ENCODE assay signal across 21 cellular contexts in genomic region chr20:36929691-36930090, GRCh38. TPM values are rescaled to one million over a fixed set of nuclear protein-coding genes. Genes with fewer than 3 reads are reported as not detected.
DNase-seq lines count a peak whose midpoint lies in the region; ATAC-seq and TF ChIP-seq lines count a peak whose summit lies in the region.
"Had no signal": no experiment of that assay in that cellular context is flagged by ENCODE, and none has a peak within 500 bp of the region (broad histone marks: within the 10 kb centered on the region; RNA-seq: fewer than 3 reads in every experiment).

No MANE protein-coding gene starts in this region.

- no peak overlapping the region for H3K4me3 ChIP-seq in CD4-positive, CD25-positive, alpha-beta regulatory T cell (ENCODE audit: low read depth, low read length)
- H3K4me3 ChIP-seq in esophagus squamous epithelium, result no peak overlapping the region
- H3K4me3 ChIP-seq: heart right ventricle had no signal

- no peak for TF ChIP-seq POLR2A in esophagus squamous epithelium (IDR thresholded peaks at IDR 0.05)

- POLR2A ChIA-PET in activated CD4-positive, alpha-beta memory T cell treated with anti-CD3 and anti-CD28 coated beads, Interleukin-2, amount 10 ng/mL, durations not matched to agents 7 days and 5 days (lab: Charles Lee), result interaction anchor here (1.1 to 2.8 kb wide), 2 partner anchors 8 to 10 kb away, joined by 5 to 10 read pairs; no protein-coding TSS in a partner anchor

- H3K27me3 ChIP-seq in CD4-positive, CD25-positive, alpha-beta regulatory T cell (ENCODE audit: control insufficient read depth, insufficient read depth, low read length), result no peaks in the 10 kb centered on the region
- no peaks in the 10 kb centered on the region for H3K27me3 ChIP-seq in esophagus squamous epithelium
- H3K27me3 ChIP-seq: heart right ventricle had no signal

- peaks cover 33% of the 10 kb centered on the region for H3K4me1 Mint-ChIP-seq in activated CD4-positive, alpha-beta T cell treated with anti-CD3 and anti-CD28 coated beads, Interleukin-2, amount 10 ng/mL, durations not matched to agents 24 days and 14 days
- H3K4me1 Mint-ChIP-seq in CD4-positive, CD25-positive, alpha-beta regulatory T cell, result peaks cover 25 to 84% (median 52%) of the 10 kb centered on the region in 4 donors
- H3K4me1 Mint-ChIP-seq in activated CD4-positive, alpha-beta memory T cell treated with anti-CD3 and anti-CD28 coated beads, Interleukin-2, amount 10 ng/mL, durations not matched to agents 7 days and 5 days, result peaks cover 46% of the 10 kb centered on the region
- H3K4me1 Mint-ChIP-seq in immature natural killer cell, result peaks cover 42 to 47% of the 10 kb centered on the region in 2 donors

- H3K4me1 ChIP-seq in CD4-positive, CD25-positive, alpha-beta regulatory T cell (ENCODE audit: control insufficient read depth, insufficient read depth, low read length, poor library complexity, severe bottlenecking), result peaks cover 56% of the 10 kb centered on the region
- H3K4me1 ChIP-seq in esophagus squamous epithelium, result peaks cover 0 to 33% (median 9%) of the 10 kb centered on the region in 3 donors

- no peaks in the 10 kb centered on the region for H3K9me3 Mint-ChIP-seq in activated CD4-positive, alpha-beta T cell treated with anti-CD3 and anti-CD28 coated beads, Interleukin-2, amount 10 ng/mL, durations not matched to agents 24 days and 14 days
- no peaks in the 10 kb centered on the region for H3K9me3 Mint-ChIP-seq in CD4-positive, CD25-positive, alpha-beta regulatory T cell
- H3K9me3 Mint-ChIP-seq in activated CD4-positive, alpha-beta memory T cell treated with anti-CD3 and anti-CD28 coated beads, Interleukin-2, amount 10 ng/mL, durations not matched to agents 7 days and 5 days, result no peaks in the 10 kb centered on the region
- no peaks in the 10 kb centered on the region for H3K9me3 Mint-ChIP-seq in immature natural killer cell

- intact Hi-C loops in activated CD4-positive, alpha-beta T cell treated with anti-CD3 and anti-CD28 coated beads, Interleukin-2, amount 10 ng/mL, durations not matched to agents 24 days and 14 days (cut with micrococcal nuclease), result no loop called here
- intact Hi-C loops in esophagus squamous epithelium (cut with DNase I), result no loop called here

- no peak for ATAC-seq in CD4-positive, CD25-positive, alpha-beta regulatory T cell (ENCODE audit: low read depth in 2 of 2)
- ATAC-seq in HG03460 (IDR thresholded peaks at IDR 0.05; ENCODE audit: unreplicated experiment), result no peak
- ATAC-seq: left colon had no signal

- 93 to 99% methylated on average over 6 of the region's 6 CpGs for WGBS in esophagus squamous epithelium, 2 donors

- H3K36me3 ChIP-seq in CD4-positive, CD25-positive, alpha-beta regulatory T cell (ENCODE audit: control insufficient read depth, insufficient read depth, low read length), result peaks cover 86% of the 10 kb centered on the region
- H3K36me3 ChIP-seq in esophagus squamous epithelium, result peaks cover 0 to 100% (median 31%) of the 10 kb centered on the region in 3 donors

- H3K27me3 Mint-ChIP-seq in activated CD4-positive, alpha-beta T cell treated with anti-CD3 and anti-CD28 coated beads, Interleukin-2, amount 10 ng/mL, durations not matched to agents 24 days and 14 days, result no peaks in the 10 kb centered on the region
- H3K27me3 Mint-ChIP-seq in CD4-positive, CD25-positive, alpha-beta regulatory T cell, result no peaks in the 10 kb centered on the region
- H3K27me3 Mint-ChIP-seq in activated CD4-positive, alpha-beta memory T cell treated with anti-CD3 and anti-CD28 coated beads, Interleukin-2, amount 10 ng/mL, durations not matched to agents 7 days and 5 days, result no peaks in the 10 kb centered on the region
- peaks cover 0 to 3% (median 0%) of the 10 kb centered on the region in 3 donors for H3K27me3 Mint-ChIP-seq in immature natural killer cell (ENCODE audit: low read depth in 3 of 3)
- H3K27me3 Mint-ChIP-seq: B cell had no signal

- CTCF ChIA-PET in activated CD4-positive, alpha-beta memory T cell treated with anti-CD3 and anti-CD28 coated beads, Interleukin-2, amount 10 ng/mL, durations not matched to agents 7 days and 5 days (lab: Charles Lee), result interaction anchor here (0.7 to 3.3 kb wide), 4 partner anchors 8 to 121 kb away, joined by 3 to 11 read pairs (median 4); no protein-coding TSS in a partner anchor

- peak overlapping the region; percentile 20 for H3K27ac Mint-ChIP-seq in activated CD4-positive, alpha-beta T cell treated with anti-CD3 and anti-CD28 coated beads, Interleukin-2, amount 10 ng/mL, durations not matched to agents 24 days and 14 days
- peak overlapping the region; percentile 96 to 97 (median 97) for H3K27ac Mint-ChIP-seq in CD4-positive, CD25-positive, alpha-beta regulatory T cell
- peak overlapping the region; percentile 93 for H3K27ac Mint-ChIP-seq in activated CD4-positive, alpha-beta memory T cell treated with anti-CD3 and anti-CD28 coated beads, Interleukin-2, amount 10 ng/mL, durations not matched to agents 7 days and 5 days
- peak overlapping the region; percentile 71 to 95 (median 93) for H3K27ac Mint-ChIP-seq in immature natural killer cell
- H3K27ac Mint-ChIP-seq: B cell had no signal

- peaks cover 73% of the 10 kb centered on the region for H3K36me3 Mint-ChIP-seq in activated CD4-positive, alpha-beta T cell treated with anti-CD3 and anti-CD28 coated beads, Interleukin-2, amount 10 ng/mL, durations not matched to agents 24 days and 14 days (ENCODE audit: low read depth)
- peaks cover 67% of the 10 kb centered on the region for H3K36me3 Mint-ChIP-seq in CD4-positive, CD25-positive, alpha-beta regulatory T cell
- H3K36me3 Mint-ChIP-seq in activated CD4-positive, alpha-beta memory T cell treated with anti-CD3 and anti-CD28 coated beads, Interleukin-2, amount 10 ng/mL, durations not matched to agents 7 days and 5 days (ENCODE audit: low read depth), result peaks cover 80% of the 10 kb centered on the region
- H3K36me3 Mint-ChIP-seq in immature natural killer cell, result peaks cover 39 to 62% (median 47%) of the 10 kb centered on the region in 3 donors

- H3K27ac ChIP-seq in CD4-positive, CD25-positive, alpha-beta regulatory T cell (ENCODE audit: insufficient read depth, low read length, poor library complexity, severe bottlenecking), result peak overlapping the region; percentile 75
- H3K27ac ChIP-seq in esophagus squamous epithelium, result peak overlapping the region in 1 of 4 donors; percentile 55

- H3K9me3 ChIP-seq in CD4-positive, CD25-positive, alpha-beta regulatory T cell (ENCODE audit: control insufficient read depth in 2 of 2, low read length in 2 of 2), result no peaks in the 10 kb centered on the region
- H3K9me3 ChIP-seq in esophagus squamous epithelium, result no peaks in the 10 kb centered on the region
- H3K9me3 ChIP-seq: heart right ventricle had no signal

- TF ChIP-seq CTCF in esophagus squamous epithelium (IDR thresholded peaks at IDR 0.05), result no peak

- no peak overlapping the region for H3K4me3 Mint-ChIP-seq in activated CD4-positive, alpha-beta T cell treated with anti-CD3 and anti-CD28 coated beads, Interleukin-2, amount 10 ng/mL, durations not matched to agents 24 days and 14 days
- H3K4me3 Mint-ChIP-seq in CD4-positive, CD25-positive, alpha-beta regulatory T cell, result peak overlapping the region in 3 of 4 donors; percentile 79 to 89 (median 86)
- no peak overlapping the region for H3K4me3 Mint-ChIP-seq in activated CD4-positive, alpha-beta memory T cell treated with anti-CD3 and anti-CD28 coated beads, Interleukin-2, amount 10 ng/mL, durations not matched to agents 7 days and 5 days
- H3K4me3 Mint-ChIP-seq in immature natural killer cell, result peak overlapping the region in 3 of 5 donors; percentile 10 to 81 (median 29)
- H3K4me3 Mint-ChIP-seq: B cell had no signal

- no peak for DNase-seq in activated CD4-positive, alpha-beta T cell treated with anti-CD3 and anti-CD28 coated beads, Interleukin-2, amount 10 ng/mL, durations not matched to agents 24 days and 14 days
- DNase-seq in activated CD4-positive, alpha-beta T cell treated with anti-CD3 and anti-CD28 coated beads for 48 hours, result no peak
- no peak for DNase-seq in CD4-positive, CD25-positive, alpha-beta regulatory T cell
- no peak for DNase-seq in activated CD4-positive, alpha-beta memory T cell treated with anti-CD3 and anti-CD28 coated beads, Interleukin-2, amount 10 ng/mL, durations not matched to agents 7 days and 5 days
- DNase-seq in immature natural killer cell, result no peak
- DNase-seq in esophagus squamous epithelium (lab: John Stamatoyannopoulos, UW), result no peak
- no peak for DNase-seq in stimulated activated CD8-positive, alpha-beta memory T cell treated with anti-CD3 and anti-CD28 coated beads, Interleukin-4, amount 100 ng/mL, for 48 hours
- DNase-seq: activated CD4-positive, alpha-beta T cell treated with anti-CD3 and anti-CD28 coated beads for 4 hours; activated T-cell treated with anti-CD3 and anti-CD28 coated beads, Interleukin-2, amount 50 U/mL, for 1 hour; amniotic stem cell; dermis blood vessel endothelial cell; GOT3; heart right ventricle; left colon; NCI-H1930; NCI-H2227 treated with DMSO at 0.1 percent for 48 hours; retina; stimulated activated CD4-positive, alpha-beta T cell treated with anti-CD3 and anti-CD28 coated beads, Interleukin-12 subunit alpha, Interleukin-12 subunit beta, amount 100 ng/mL, for 4 hours had no signal

RNA-seq across cellular contexts. Expression of gene SAMHD1, which starts 21.8 kb away (rescaled TPM):
- total RNA-seq in activated CD4-positive, alpha-beta T cell treated with anti-CD3 and anti-CD28 coated beads, Interleukin-2, amount 10 ng/mL, durations not matched to agents 24 days and 14 days, result 51.6 TPM in 2 replicates
- total RNA-seq in CD4-positive, CD25-positive, alpha-beta regulatory T cell, result 723 TPM
- polyA plus RNA-seq in CD4-positive, CD25-positive, alpha-beta regulatory T cell, result 100 to 1,000 TPM; 327 to 481 (median 401) TPM
- total RNA-seq in activated CD4-positive, alpha-beta memory T cell treated with anti-CD3 and anti-CD28 coated beads, Interleukin-2, amount 10 ng/mL, durations not matched to agents 7 days and 5 days, result 100 to 1,000 TPM; 272 TPM
- polyA plus RNA-seq in immature natural killer cell, result 100 to 1,000 TPM; 202 to 354 (median 297) TPM
- total RNA-seq in esophagus squamous epithelium, result 100 to 1,000 TPM in 2 of 4 donors, 10 to 100 TPM in 2; 17.0 to 212 (median 66.0) TPM

RNA-seq across cellular contexts. Expression of gene TLDC2, which starts 53.8 kb away (rescaled TPM):
- total RNA-seq in activated CD4-positive, alpha-beta T cell treated with anti-CD3 and anti-CD28 coated beads, Interleukin-2, amount 10 ng/mL, durations not matched to agents 24 days and 14 days, result not detected in 2 replicates
- total RNA-seq in CD4-positive, CD25-positive, alpha-beta regulatory T cell, result not detected
- polyA plus RNA-seq in CD4-positive, CD25-positive, alpha-beta regulatory T cell, result under 1 TPM; 0.32 to 0.57 (median 0.41) TPM
- total RNA-seq in activated CD4-positive, alpha-beta memory T cell treated with anti-CD3 and anti-CD28 coated beads, Interleukin-2, amount 10 ng/mL, durations not matched to agents 7 days and 5 days, result not detected
- polyA plus RNA-seq in immature natural killer cell, result under 1 TPM in 2 of 3 donors, not detected in 1; 0.38 to 0.55 TPM
- total RNA-seq in esophagus squamous epithelium, result 1 to 10 TPM in 1 of 4 donors, under 1 TPM in 1, not detected in 2; 0.53 to 1.1 TPM
- total RNA-seq: B cell, heart right ventricle, osteoblast had no signal

Comparison
In these comparisons a context has a peak if more than half of its experiments do, and no peak if none do; other contexts are left out.
1. H3K27ac Mint-ChIP-seq: peak in every context shown above with its lines; median percentile 97 in CD4-positive, CD25-positive, alpha-beta regulatory T cell; 93 in activated CD4-positive, alpha-beta memory T cell treated with anti-CD3 and anti-CD28 coated beads, Interleukin-2, amount 10 ng/mL, durations not matched to agents 7 days and 5 days; 93 in immature natural killer cell; 20 in activated CD4-positive, alpha-beta T cell treated with anti-CD3 and anti-CD28 coated beads, Interleukin-2, amount 10 ng/mL, durations not matched to agents 24 days and 14 days.
2. H3K4me3 Mint-ChIP-seq: peak in CD4-positive, CD25-positive, alpha-beta regulatory T cell (3 of 4) and immature natural killer cell (3 of 5); none in activated CD4-positive, alpha-beta T cell treated with anti-CD3 and anti-CD28 coated beads, Interleukin-2, amount 10 ng/mL, durations not matched to agents 24 days and 14 days (single experiment) and activated CD4-positive, alpha-beta memory T cell treated with anti-CD3 and anti-CD28 coated beads, Interleukin-2, amount 10 ng/mL, durations not matched to agents 7 days and 5 days (single experiment).